In genomic region chr7:46478046-46478445, GRCh38 we compare ENCODE assay signal across 22 cellular contexts.
DNase-seq lines count a peak whose midpoint lies in the region; FAIRE-seq and TF ChIP-seq lines count a peak whose summit lies in the region.
"Had no signal": no experiment of that assay in that cellular context is flagged by ENCODE, and none has a peak within 500 bp of the region (broad histone marks: within the 10 kb centered on the region; RNA-seq: fewer than 3 reads in every experiment).

No MANE protein-coding gene starts in this region.

- H3K27ac ChIP-seq in fibroblast of lung (ENCODE audit: insufficient read depth, low read length) = no peak overlapping the region
- H3K27ac ChIP-seq: esophagus muscularis mucosa, parathyroid adenoma, upper lobe of right lung had no signal

- H3K4me3 ChIP-seq in fibroblast of lung (replicated peaks in 1 of 4; ENCODE audit: control extremely low read depth in 1 of 4, insufficient read depth in 1 of 4, low read depth in 3 of 4, low read length in 4 of 4) = no peak overlapping the region
- H3K4me3 ChIP-seq: esophagus muscularis mucosa, smooth muscle cell, upper lobe of right lung had no signal

- H3K36me3 ChIP-seq in fibroblast of lung (ENCODE audit: control insufficient read depth, insufficient read depth, low read length) = no peaks in the 10 kb centered on the region
- H3K36me3 ChIP-seq: esophagus muscularis mucosa, upper lobe of right lung had no signal

- no peaks in the 10 kb centered on the region for H3K27me3 Mint-ChIP-seq in type B pancreatic cell
- H3K27me3 Mint-ChIP-seq: dendritic cell treated with granulocyte-macrophage colony-stimulating factor and Interleukin-4, amounts not matched to agents 40 ng/mL and 50 ng/mL, for 4 days had no signal

- no peaks in the 10 kb centered on the region for H3K27me3 ChIP-seq in fibroblast of lung (ENCODE audit: control insufficient read depth, insufficient read depth, low read length)
- H3K27me3 ChIP-seq: esophagus muscularis mucosa, upper lobe of right lung had no signal

- FAIRE-seq in H54 (lab: Jason Lieb, UNC) = peak; percentile 95
- FAIRE-seq: A204.1 had no signal

- no peak overlapping the region for H3K4me2 ChIP-seq in fibroblast of lung (ENCODE audit: extremely low read depth, insufficient read depth, low read length)
- H3K4me2 ChIP-seq: smooth muscle cell had no signal

- H3K79me2 ChIP-seq in fibroblast of lung (ENCODE audit: control insufficient read depth, insufficient read depth, low read length) = no peaks in the 10 kb centered on the region
- H3K79me2 ChIP-seq: parathyroid adenoma had no signal

- H3K27ac Mint-ChIP-seq in type B pancreatic cell = no peak overlapping the region
- H3K27ac Mint-ChIP-seq: activated T-helper 17 cell treated with anti-CD3 and anti-CD28 coated beads, Interleukin-2, amount 50 U/mL, for 72 hours; CD8-positive, alpha-beta T cell; dendritic cell treated with granulocyte-macrophage colony-stimulating factor and Interleukin-4, amounts not matched to agents 40 ng/mL and 50 ng/mL, for 4 days had no signal

- no peak overlapping the region for H3K4me3 Mint-ChIP-seq in type B pancreatic cell
- H3K4me3 Mint-ChIP-seq: activated T-helper 17 cell treated with anti-CD3 and anti-CD28 coated beads, Interleukin-2, amount 50 U/mL, for 72 hours; CD8-positive, alpha-beta T cell; dendritic cell treated with granulocyte-macrophage colony-stimulating factor and Interleukin-4, amounts not matched to agents 40 ng/mL and 50 ng/mL, for 4 days had no signal

- no peaks in the 10 kb centered on the region for H3K4me1 Mint-ChIP-seq in type B pancreatic cell (ENCODE audit: unreplicated experiment)
- H3K4me1 Mint-ChIP-seq: activated T-helper 17 cell treated with anti-CD3 and anti-CD28 coated beads, Interleukin-2, amount 50 U/mL, for 72 hours had no signal

- peak; percentile 88 for DNase-seq in A172 (ENCODE audit: low spot score)
- peak; percentile 69 for DNase-seq in H54 (ENCODE audit: insufficient read length, low spot score)
- peak; percentile 97 for DNase-seq in RPMI7951 (ENCODE audit: low read depth)
- DNase-seq in fibroblast of lung (ENCODE audit: low read depth in 2 of 2) = peak; percentile 79 to 83
- no peak for DNase-seq in NOMO-1 treated with dmso at 0.1 percent for 144 hours (lab: John Stamatoyannopoulos, UW; ENCODE audit: unreplicated experiment)
- DNase-seq in pons (ENCODE audit: low spot score) = no peak
- DNase-seq in T-helper 1 cell = no peak
- DNase-seq in type B pancreatic cell (ENCODE audit: extremely low spot score, unreplicated experiment) = no peak
- DNase-seq: amygdala; CD8-positive, alpha-beta T cell; GF-D8; left ventricle myocardium superior; NCI-H187 treated with DMSO at 0.1 percent for 48 hours; NCI-H526; stimulated activated naive CD8-positive, alpha-beta T cell treated with anti-CD3 and anti-CD28 coated beads, Interleukin-15, Interleukin-2, amounts not matched to agents 100 U/mL and 50 U/mL, for 24 hours; upper lobe of right lung had no signal

- H2AFZ ChIP-seq in fibroblast of lung (ENCODE audit: low read length) = no peak overlapping the region
- H2AFZ ChIP-seq: parathyroid adenoma had no signal

- H3K9me3 Mint-ChIP-seq in type B pancreatic cell = peaks cover 4% of the 10 kb centered on the region

- H4K20me1 ChIP-seq in fibroblast of lung (ENCODE audit: control insufficient read depth, extremely low read depth, insufficient read depth, low read length) = no peaks in the 10 kb centered on the region

- H3K4me1 ChIP-seq in fibroblast of lung (ENCODE audit: control insufficient read depth, extremely low read depth, insufficient read depth, low read length) = no peaks in the 10 kb centered on the region
- H3K4me1 ChIP-seq: esophagus muscularis mucosa, parathyroid adenoma, upper lobe of right lung had no signal

- no peak for TF ChIP-seq POLR2A in H54 (IDR thresholded peaks at IDR 0.05; ENCODE audit: low read depth, low read length)

- no peak overlapping the region for H3K9ac ChIP-seq in fibroblast of lung (ENCODE audit: insufficient read depth, low read length)
- H3K9ac ChIP-seq: parathyroid adenoma had no signal

- no peak for TF ChIP-seq CTCF in fibroblast of lung (conservative IDR thresholded peaks at IDR 0.05 in 1 of 2, IDR thresholded peaks at IDR 0.05 in 1 of 2; ENCODE audit: low read depth in 1 of 2, low read length in 2 of 2)
- TF ChIP-seq CTCF in type B pancreatic cell (conservative IDR thresholded peaks at IDR 0.05) = no peak

- no peaks in the 10 kb centered on the region for H3K36me3 Mint-ChIP-seq in type B pancreatic cell
- H3K36me3 Mint-ChIP-seq: CD8-positive, alpha-beta T cell had no signal

- H3K9me3 ChIP-seq in fibroblast of lung (ENCODE audit: control insufficient read depth, insufficient read depth, low read depth, low read length) = no peaks in the 10 kb centered on the region

Comparison
In these comparisons a context has a peak if more than half of its experiments do, and no peak if none do; other contexts are left out.
1. DNase-seq: peak in A172 (single experiment), H54 (single experiment), RPMI7951 (single experiment) and fibroblast of lung (2 of 2); none in NOMO-1 treated with dmso at 0.1 percent for 144 hours (single experiment), pons (single experiment), T-helper 1 cell (0 of 5) and type B pancreatic cell (single experiment).